ENCODE assay signal across 8 cellular contexts in the genomic region with DNA sequence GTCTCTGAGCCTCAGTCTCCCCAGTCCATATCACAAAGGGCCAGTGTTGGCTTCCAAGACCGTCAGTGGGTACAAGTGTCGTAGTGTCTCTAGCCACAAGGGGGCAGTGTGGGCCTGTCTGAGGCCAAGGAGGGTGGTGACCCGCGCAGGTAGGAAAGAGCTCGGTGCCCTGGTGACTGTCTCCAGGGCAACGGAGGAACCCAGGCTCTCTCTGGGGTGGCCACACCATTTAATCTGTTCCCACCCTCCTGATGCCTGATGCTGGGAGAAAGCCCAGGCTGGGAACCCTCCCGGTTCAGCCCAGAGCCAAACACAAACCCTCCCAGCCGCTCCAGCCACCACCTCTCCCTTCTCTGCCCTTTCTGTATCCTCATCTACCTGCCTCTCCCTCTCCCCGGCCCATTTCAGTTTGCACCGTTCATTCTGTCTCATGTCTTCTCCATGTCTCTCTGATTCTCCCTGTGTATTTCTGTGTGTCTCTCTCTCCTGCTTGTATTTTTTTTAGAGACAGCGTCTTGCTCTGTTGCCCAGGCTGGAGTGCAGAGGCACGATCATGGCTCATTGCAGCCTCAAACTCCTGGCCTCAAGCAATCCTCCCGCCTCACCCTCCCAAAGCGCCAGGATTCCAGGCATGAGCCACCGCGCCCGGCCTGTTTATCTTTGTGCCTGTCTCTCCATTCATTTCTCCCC. TPM values are rescaled to one million over a fixed set of nuclear protein-coding genes. Genes with fewer than 3 reads are reported as not detected.
DNase-seq lines count a peak whose midpoint lies in the region; ATAC-seq and TF ChIP-seq lines count a peak whose summit lies in the region.

No MANE protein-coding gene starts in this region.

- H3K9me3 ChIP-seq in right atrium auricular region (no peaks in the 10 kb centered on the region), gastrocnemius medialis (no peaks in the 10 kb centered on the region)

- H3K36me3 Mint-ChIP-seq in T-helper 2 cell treated with Interferon-gamma antibody and Interleukin-4, amounts not matched to agents 5 μg/mL and 100 μg/mL, for 36 hours (ENCODE audit: low read depth) = no peaks in the 10 kb centered on the region

- H3K27me3 ChIP-seq in right atrium auricular region (peaks cover 0 to 11% of the 10 kb centered on the region in 2 donors), gastrocnemius medialis (peaks cover 15 to 34% (median 26%) of the 10 kb centered on the region in 3 donors)

- ATAC-seq in gastrocnemius medialis = peak; percentile 92 to 96
- ATAC-seq in HG02588 (IDR thresholded peaks at IDR 0.05; ENCODE audit: unreplicated experiment) = no peak

- no peak overlapping the region for H3K4me3 Mint-ChIP-seq in T-helper 2 cell treated with Interferon-gamma antibody and Interleukin-4, amounts not matched to agents 5 μg/mL and 100 μg/mL, for 36 hours

- TF ChIP-seq CTCF in right atrium auricular region (IDR thresholded peaks at IDR 0.05) = peak; percentile 73 to 94
- TF ChIP-seq CTCF in gastrocnemius medialis (IDR thresholded peaks at IDR 0.05 in 4 of 5, conservative IDR thresholded peaks at IDR 0.05 in 1 of 5) = peak; percentile 85 to 96 (median 93)

- no peaks in the 10 kb centered on the region for H3K36me3 ChIP-seq in right atrium auricular region
- H3K36me3 ChIP-seq in gastrocnemius medialis = no peaks in the 10 kb centered on the region

- peaks cover 8% of the 10 kb centered on the region for H3K27me3 Mint-ChIP-seq in T-helper 2 cell treated with Interferon-gamma antibody and Interleukin-4, amounts not matched to agents 5 μg/mL and 100 μg/mL, for 36 hours (ENCODE audit: low read depth)

- H3K9me3 Mint-ChIP-seq in T-helper 2 cell treated with Interferon-gamma antibody and Interleukin-4, amounts not matched to agents 5 μg/mL and 100 μg/mL, for 36 hours = no peaks in the 10 kb centered on the region

- intact Hi-C loops in gastrocnemius medialis (cut with DNase I; ENCODE audit: low total_unique reads) = loop anchor here (1.0 to 2.0 kb wide), 5 partner anchors 46 to 270 kb away; a partner anchor contains a TSS

- H3K4me3 ChIP-seq in right atrium auricular region = no peak overlapping the region
- no peak overlapping the region for H3K4me3 ChIP-seq in gastrocnemius medialis

- no peak overlapping the region for H3K27ac ChIP-seq in right atrium auricular region
- no peak overlapping the region for H3K27ac ChIP-seq in gastrocnemius medialis

- no peak for TF ChIP-seq POLR2A in gastrocnemius medialis (IDR thresholded peaks at IDR 0.05)

- DNase-seq in NCI-H2081 (lab: John Stamatoyannopoulos, UW) (peak; percentile 72 to 78), NCI-H2081 treated with DMSO at 0.1 percent for 48 hours (lab: John Stamatoyannopoulos, UW) (no peak), NCI-H146 (lab: John Stamatoyannopoulos, UW) (peak; percentile 86), amygdala (lab: John Stamatoyannopoulos, UW) (peak in 51 of 56 donors; percentile 16 to 82 (median 52)), right atrium auricular region (ENCODE audit: low spot score) (peak; percentile 76), gastrocnemius medialis (peak; percentile 51 to 74)
- peak; percentile 64 for DNase-seq in T-helper 2 cell treated with Interferon-gamma antibody and Interleukin-4, amounts not matched to agents 5 μg/mL and 100 μg/mL, for 36 hours (ENCODE audit: low spot score)

- H3K4me1 ChIP-seq in right atrium auricular region (no peaks in the 10 kb centered on the region), gastrocnemius medialis (no peaks in the 10 kb centered on the region)

- no peak overlapping the region for H3K27ac Mint-ChIP-seq in T-helper 2 cell treated with Interferon-gamma antibody and Interleukin-4, amounts not matched to agents 5 μg/mL and 100 μg/mL, for 36 hours

- H3K4me1 Mint-ChIP-seq in T-helper 2 cell treated with Interferon-gamma antibody and Interleukin-4, amounts not matched to agents 5 μg/mL and 100 μg/mL, for 36 hours (ENCODE audit: low read depth) = peaks cover 26% of the 10 kb centered on the region

- in situ Hi-C loops in gastrocnemius medialis (cut with MboI; ENCODE audit: low sequenced_read_pairs in 4 of 4) = loop anchor here in 3 of 4 donors (5.0 kb wide), 3 partner anchors 80 to 270 kb away; a partner anchor contains a TSS

RNA-seq across cellular contexts. Expression of a gene that starts 17.5 kb away (rescaled TPM):
- total RNA-seq in right atrium auricular region (1 to 10 TPM; 6.3 to 9.2 TPM), gastrocnemius medialis (1 to 10 TPM in 3 of 4 donors, under 1 TPM in 1; 0.24 to 5.4 (median 2.2) TPM)

RNA-seq across cellular contexts. Expression of a gene that starts 34.8 kb away (rescaled TPM):
- total RNA-seq in right atrium auricular region (under 1 TPM; 0.28 to 0.37 TPM), gastrocnemius medialis (not detected)

RNA-seq across cellular contexts. Expression of a gene that starts 47.2 kb away (rescaled TPM):
- total RNA-seq in right atrium auricular region = 1 to 10 TPM; 2.8 to 2.9 TPM
- total RNA-seq in gastrocnemius medialis = 1 to 10 TPM in 3 of 4 donors, under 1 TPM in 1; 0.91 to 6.4 (median 3.9) TPM
